Comparison of ENCODE assay signal across 9 cellular contexts in genomic region chr12:51980051-51980808, GRCh38. TPM values are rescaled to one million over a fixed set of nuclear protein-coding genes. Genes with fewer than 3 reads are reported as not detected.
DNase-seq lines count a peak whose midpoint lies in the region; ATAC-seq and TF ChIP-seq lines count a peak whose summit lies in the region.
"Had no signal": no experiment of that assay in that cellular context is flagged by ENCODE, and none has a peak within 500 bp of the region (broad histone marks: within the 10 kb centered on the region; RNA-seq: fewer than 3 reads in every experiment).

No MANE protein-coding gene starts in this region.

- POLR2A ChIA-PET in WTC11 (lab: Charles Lee), result no interaction called here

- no peak overlapping the region for H3K4me3 Mint-ChIP-seq in WTC11

- ATAC-seq in HG02943 (IDR thresholded peaks at IDR 0.05; ENCODE audit: low read depth, unreplicated experiment) (peak; percentile 64), WTC11 (peak; percentile 96), left colon (peak; percentile 90)

- intact Hi-C loops in left colon (cut with DNase I, micrococcal nuclease), result loop anchor here (5.0 to 10.0 kb wide), 2 partner anchors 55 to 88 kb away; no protein-coding TSS in a partner anchor

- peaks cover 52% of the 10 kb centered on the region for H3K36me3 Mint-ChIP-seq in WTC11

- H3K4me1 Mint-ChIP-seq in WTC11, result no peaks in the 10 kb centered on the region; the same call in 1 of the 2 replicates

- no peak overlapping the region for H3K4me3 ChIP-seq in cardiac fibroblast (replicated peaks in 1 of 2; ENCODE audit: low read depth in 2 of 2, low read length in 2 of 2)
- H3K4me3 ChIP-seq: skin epidermis had no signal

- CTCF ChIA-PET in WTC11 (lab: Charles Lee), result interaction anchor here (0.6 to 38.0 kb wide), 9 partner anchors 9 to 92 kb away, joined by 3 to 1431 read pairs (median 5); partner anchors contain the start of gene ANKRD33

- H3K27me3 Mint-ChIP-seq in WTC11 (ENCODE audit: low read depth), result no peaks in the 10 kb centered on the region

- peak; percentile 84 for TF ChIP-seq CTCF in WTC11 (IDR thresholded peaks at IDR 0.05)
- TF ChIP-seq CTCF in cardiac fibroblast (IDR thresholded peaks at IDR 0.05; ENCODE audit: low read depth, low read length), result peak; percentile 93

- H3K9me3 Mint-ChIP-seq in WTC11, result no peaks in the 10 kb centered on the region

- peak; percentile 32 for DNase-seq in NCI-H1436 (lab: John Stamatoyannopoulos, UW)
- no peak for DNase-seq in NCI-H1436 treated with DMSO at 0.1 percent for 48 hours (lab: John Stamatoyannopoulos, UW)
- DNase-seq in NCI-H2171 (lab: John Stamatoyannopoulos, UW), result peak; percentile 32
- DNase-seq in WTC11 (ENCODE audit: low spot score), result peak; percentile 68
- peak; percentile 77 to 81 for DNase-seq in cardiac fibroblast (ENCODE audit: low read depth in 2 of 2)
- peak in 1 of 2 donors; percentile 65 for DNase-seq in left colon
- peak; percentile 21 to 39 (median 36) for DNase-seq in stimulated activated CD4-positive, alpha-beta T cell treated with anti-CD3 and anti-CD28 coated beads, TNF-alpha, amount 100 ng/mL, for 1 hour (ENCODE audit: low read depth in 3 of 3, low spot score in 1 of 3)

- H3K27ac Mint-ChIP-seq in WTC11, result no peak overlapping the region

TF ChIP-seq in WTC11, 78 proteins besides CTCF, POLR2A, EP300 and RAD21:
- no peak for TF ChIP-seq KAT7 (CRISPR knock-in tag; IDR thresholded peaks at IDR 0.05; ENCODE audit: borderline replicate concordance)
- no peak for TF ChIP-seq NFE2L1 (CRISPR knock-in tag; IDR thresholded peaks at IDR 0.05)
- no peak for TF ChIP-seq ZNF423 (CRISPR knock-in tag; IDR thresholded peaks at IDR 0.05)
- TF ChIP-seq ZMAT4 (CRISPR knock-in tag; IDR thresholded peaks at IDR 0.05), result no peak
- no peak for TF ChIP-seq RELA (CRISPR knock-in tag; IDR thresholded peaks at IDR 0.05; ENCODE audit: borderline replicate concordance)
- TF ChIP-seq IRF1 (CRISPR knock-in tag; IDR thresholded peaks at IDR 0.05), result no peak
- no peak for TF ChIP-seq PREB (CRISPR knock-in tag; IDR thresholded peaks at IDR 0.05; ENCODE audit: borderline replicate concordance)
- no peak for TF ChIP-seq MLX (CRISPR knock-in tag; IDR thresholded peaks at IDR 0.05)
- TF ChIP-seq ZSCAN18 (CRISPR knock-in tag; IDR thresholded peaks at IDR 0.05), result no peak
- TF ChIP-seq CREB1 (CRISPR knock-in tag; IDR thresholded peaks at IDR 0.05), result no peak
- TF ChIP-seq IRF2 (CRISPR knock-in tag; IDR thresholded peaks at IDR 0.05; ENCODE audit: borderline replicate concordance, low read depth), result no peak
- no peak for TF ChIP-seq CDX4 (CRISPR knock-in tag; IDR thresholded peaks at IDR 0.05; ENCODE audit: borderline replicate concordance)
- TF ChIP-seq JAZF1 (CRISPR knock-in tag; IDR thresholded peaks at IDR 0.05), result no peak
- no peak for TF ChIP-seq NR2C2 (CRISPR knock-in tag; IDR thresholded peaks at IDR 0.05)
- TF ChIP-seq HMGXB4 (CRISPR knock-in tag; IDR thresholded peaks at IDR 0.05), result no peak
- TF ChIP-seq NR3C1 (CRISPR knock-in tag; conservative IDR thresholded peaks at IDR 0.05; ENCODE audit: low read depth), result no peak
- no peak for TF ChIP-seq FOXJ3 (CRISPR knock-in tag; IDR thresholded peaks at IDR 0.05; ENCODE audit: borderline replicate concordance)
- TF ChIP-seq ZNF138 (CRISPR knock-in tag; conservative IDR thresholded peaks at IDR 0.05), result no peak
- TF ChIP-seq ZNF512 (CRISPR knock-in tag; IDR thresholded peaks at IDR 0.05; ENCODE audit: borderline replicate concordance), result no peak

RNA-seq across cellular contexts. Expression of gene TAMALIN, which starts 26.5 kb away (rescaled TPM):
- total RNA-seq in WTC11 (2021) (5.5 to 7.1 TPM (median 6.1 TPM) in 3 replicates), left colon (10 to 100 TPM in 1 of 2 donors, 1 to 10 TPM in 1; 9.0 to 10.7 TPM)

RNA-seq across cellular contexts. Expression of gene ACVR1B, which starts 28.7 kb away (rescaled TPM):
- total RNA-seq in WTC11 (2021) (20.9 to 24.1 TPM (median 22.3 TPM) in 3 replicates), left colon (10 to 100 TPM; 67.6 to 84.7 TPM)
